Comparison of ENCODE assay signal across 17 cellular contexts in the genomic region with DNA sequence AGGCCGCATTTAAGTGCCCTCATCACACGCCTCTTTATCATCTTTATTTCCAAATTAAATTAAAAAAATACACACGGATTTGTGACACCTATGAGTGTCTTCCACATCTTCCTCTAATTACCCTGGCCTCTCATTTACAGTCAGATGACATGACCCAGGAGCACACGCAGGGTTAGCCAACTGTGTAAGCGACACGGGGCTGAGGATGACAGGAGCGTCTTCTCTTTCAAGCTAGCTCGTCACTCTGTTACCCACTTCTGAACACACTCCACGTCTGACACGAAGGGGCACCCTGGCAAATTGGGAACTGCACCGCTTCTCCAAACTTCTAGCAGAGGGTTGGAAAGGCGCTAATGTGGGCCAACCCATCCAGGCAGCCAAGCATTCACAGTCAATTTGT.
DNase-seq lines count a peak whose midpoint lies in the region; ATAC-seq, FAIRE-seq and TF ChIP-seq lines count a peak whose summit lies in the region.
"Had no signal": no experiment of that assay in that cellular context is flagged by ENCODE, and none has a peak within 500 bp of the region (broad histone marks: within the 10 kb centered on the region; RNA-seq: fewer than 3 reads in every experiment).

No MANE protein-coding gene starts in this region.

- intact Hi-C loops in K562 (cut with micrococcal nuclease), result no loop called here

- WGBS in K562 (ENCODE audit: insufficient coverage, low coverage, missing lambda C conversion rate), result under 1% methylated on average over 12 of the region's 12 CpGs

- H3K9me3 Mint-ChIP-seq in HFFc6 (no peaks in the 10 kb centered on the region), nephron progenitor cell (no peaks in the 10 kb centered on the region)
- H3K9me3 Mint-ChIP-seq in activated naive CD4-positive, alpha-beta T cell treated with anti-CD3 and anti-CD28 coated beads, Interleukin-2, amount 10 ng/mL, durations not matched to agents 7 days and 5 days, result peaks cover 23% of the 10 kb centered on the region
- H3K9me3 Mint-ChIP-seq in stimulated activated memory B cell treated with anti-CD40 and anti-IgM and Interleukin-4, amounts not matched to agents 10 μg/mL and 1 μg/mL and 100 μg/mL, for 72 hours, result no peaks in the 10 kb centered on the region
- H3K9me3 Mint-ChIP-seq: CD14-positive monocyte; CD8-positive, alpha-beta T cell; GM23338 had no signal

- no peak overlapping the region for H3K4me3 ChIP-seq in K562
- H3K4me3 ChIP-seq: A549, GM23338, HAP-1 had no signal

- no peaks in the 10 kb centered on the region for H3K9me3 ChIP-seq in K562 (replicated peaks; ENCODE audit: control insufficient read depth, insufficient read depth, low read depth, low read length)
- H3K9me3 ChIP-seq: A549, HAP-1 had no signal

- H3K36me3 Mint-ChIP-seq in HFFc6 (ENCODE audit: low read depth), result peaks cover 73% of the 10 kb centered on the region
- H3K36me3 Mint-ChIP-seq in nephron progenitor cell (ENCODE audit: low read depth), result peaks cover 81% of the 10 kb centered on the region
- peaks cover 19% of the 10 kb centered on the region for H3K36me3 Mint-ChIP-seq in activated naive CD4-positive, alpha-beta T cell treated with anti-CD3 and anti-CD28 coated beads, Interleukin-2, amount 10 ng/mL, durations not matched to agents 7 days and 5 days
- no peaks in the 10 kb centered on the region for H3K36me3 Mint-ChIP-seq in stimulated activated memory B cell treated with anti-CD40 and anti-IgM and Interleukin-4, amounts not matched to agents 10 μg/mL and 1 μg/mL and 100 μg/mL, for 72 hours
- H3K36me3 Mint-ChIP-seq: CD14-positive monocyte; CD8-positive, alpha-beta T cell had no signal

- no peaks in the 10 kb centered on the region for H4K20me1 ChIP-seq in K562 (replicated peaks; ENCODE audit: control insufficient read depth, insufficient read depth, low read length)

- no peak overlapping the region for H2AFZ ChIP-seq in K562 (ENCODE audit: low read depth, low read length)
- H2AFZ ChIP-seq: GM23338 had no signal

- TF ChIP-seq EP300 in K562 (IDR thresholded peaks at IDR 0.05; ENCODE audit: low read length), result no peak

- no peaks in the 10 kb centered on the region for H3K9me1 ChIP-seq in K562 (ENCODE audit: control insufficient read depth, insufficient read depth, low read length)

- no peak overlapping the region for H3K4me2 ChIP-seq in K562 (ENCODE audit: insufficient read depth, low read length)
- H3K4me2 ChIP-seq: A549, GM23338 had no signal

- ATAC-seq in K562, result peak; percentile 56
- ATAC-seq in stimulated activated memory B cell treated with anti-CD40 and anti-IgM and Interleukin-4, amounts not matched to agents 10 μg/mL and 1 μg/mL and 100 μg/mL, for 72 hours, result no peak
- ATAC-seq: A549; CD8-positive, alpha-beta T cell; GM23338; HepG2 had no signal

- FAIRE-seq in K562 (lab: Jason Lieb, UNC), result no peak
- FAIRE-seq: A549, GM12892, HepG2, HTR-8/SVneo had no signal

- no peaks in the 10 kb centered on the region for H3K36me3 ChIP-seq in K562 (ENCODE audit: control insufficient read depth, insufficient read depth, low read length)

- no peak overlapping the region for H3K9ac ChIP-seq in K562 (ENCODE audit: insufficient read depth in 1 of 2, low read depth in 2 of 2, low read length in 2 of 2)

- in situ Hi-C loops in K562 (cut with MboI), result no loop called here

- TF ChIP-seq POLR2A in K562 (conservative IDR thresholded peaks at IDR 0.05), result no peak

- H3K4me1 Mint-ChIP-seq in HFFc6 (ENCODE audit: low read depth), result peaks cover 78% of the 10 kb centered on the region
- peaks cover 8% of the 10 kb centered on the region for H3K4me1 Mint-ChIP-seq in nephron progenitor cell
- H3K4me1 Mint-ChIP-seq in activated naive CD4-positive, alpha-beta T cell treated with anti-CD3 and anti-CD28 coated beads, Interleukin-2, amount 10 ng/mL, durations not matched to agents 7 days and 5 days, result peaks cover 26% of the 10 kb centered on the region
- no peaks in the 10 kb centered on the region for H3K4me1 Mint-ChIP-seq in stimulated activated memory B cell treated with anti-CD40 and anti-IgM and Interleukin-4, amounts not matched to agents 10 μg/mL and 1 μg/mL and 100 μg/mL, for 72 hours
- H3K4me1 Mint-ChIP-seq: CD14-positive monocyte had no signal

- H3K27ac Mint-ChIP-seq in HFFc6 (peak overlapping the region; percentile 17; the same call in 1 of the 2 replicates), nephron progenitor cell (peak overlapping the region; percentile 16)
- H3K27ac Mint-ChIP-seq in activated naive CD4-positive, alpha-beta T cell treated with anti-CD3 and anti-CD28 coated beads, Interleukin-2, amount 10 ng/mL, durations not matched to agents 7 days and 5 days, result no peak overlapping the region
- no peak overlapping the region for H3K27ac Mint-ChIP-seq in stimulated activated memory B cell treated with anti-CD40 and anti-IgM and Interleukin-4, amounts not matched to agents 10 μg/mL and 1 μg/mL and 100 μg/mL, for 72 hours
- H3K27ac Mint-ChIP-seq: CD14-positive monocyte; CD8-positive, alpha-beta T cell; GM23338 had no signal

- no peaks in the 10 kb centered on the region for H3K4me1 ChIP-seq in K562 (replicated peaks in 1 of 2; ENCODE audit: control insufficient read depth in 2 of 2, insufficient read depth in 2 of 2, low read length in 2 of 2)
- H3K4me1 ChIP-seq: HAP-1 had no signal

- BruUV-seq in K562 (replicated peaks; lab: Mats Ljungman, UMichigan), result no TSS peak

- no peaks in the 10 kb centered on the region for H3K79me2 ChIP-seq in K562 (ENCODE audit: control insufficient read depth, insufficient read depth, low read length)

- no peak overlapping the region for H3K27ac ChIP-seq in K562 (ENCODE audit: extremely low read depth, low read depth, low read length)
- H3K27ac ChIP-seq: A549 had no signal

- peaks cover 4% of the 10 kb centered on the region for H3K27me3 Mint-ChIP-seq in HFFc6 (ENCODE audit: insufficient read depth)
- H3K27me3 Mint-ChIP-seq in nephron progenitor cell (ENCODE audit: low read depth, poor library complexity), result no peaks in the 10 kb centered on the region
- no peaks in the 10 kb centered on the region for H3K27me3 Mint-ChIP-seq in activated naive CD4-positive, alpha-beta T cell treated with anti-CD3 and anti-CD28 coated beads, Interleukin-2, amount 10 ng/mL, durations not matched to agents 7 days and 5 days
- H3K27me3 Mint-ChIP-seq in stimulated activated memory B cell treated with anti-CD40 and anti-IgM and Interleukin-4, amounts not matched to agents 10 μg/mL and 1 μg/mL and 100 μg/mL, for 72 hours, result no peaks in the 10 kb centered on the region

- TF ChIP-seq RAD21 in K562 (CRISPR knock-in tag; conservative IDR thresholded peaks at IDR 0.05 in 1 of 2, IDR thresholded peaks at IDR 0.05 in 1 of 2), result no peak

- peaks cover 20 to 21% of the 10 kb centered on the region in 2 experiments for H3K27me3 ChIP-seq in K562 (ENCODE audit: control insufficient read depth in 2 of 2, insufficient read depth in 2 of 2, low read length in 2 of 2)

- no peak for DNase-seq in HFFc6
- DNase-seq in K562 (ENCODE audit: extremely low read depth in 1 of 4, low spot score in 3 of 4), result no peak
- DNase-seq in nephron progenitor cell, result no peak
- no peak for DNase-seq in activated naive CD4-positive, alpha-beta T cell treated with anti-CD3 and anti-CD28 coated beads, Interleukin-2, amount 10 ng/mL, durations not matched to agents 7 days and 5 days
- DNase-seq in hypothalamus (lab: John Stamatoyannopoulos, UW), result no peak
- DNase-seq: CD8-positive, alpha-beta T cell; COR-L47; DND-41; GDM1 had no signal

- POLR2A ChIA-PET in K562 (lab: Yijun Ruan, JAX), result interaction anchor here (0.6 to 1.3 kb wide), 2 partner anchors 12 to 31 kb away, joined by 3 read pairs; no protein-coding TSS in a partner anchor

- H3K4me3 Mint-ChIP-seq in HFFc6 (no peak overlapping the region), nephron progenitor cell (no peak overlapping the region)
- no peak overlapping the region for H3K4me3 Mint-ChIP-seq in activated naive CD4-positive, alpha-beta T cell treated with anti-CD3 and anti-CD28 coated beads, Interleukin-2, amount 10 ng/mL, durations not matched to agents 7 days and 5 days
- no peak overlapping the region for H3K4me3 Mint-ChIP-seq in stimulated activated memory B cell treated with anti-CD40 and anti-IgM and Interleukin-4, amounts not matched to agents 10 μg/mL and 1 μg/mL and 100 μg/mL, for 72 hours
- H3K4me3 Mint-ChIP-seq: CD14-positive monocyte; CD8-positive, alpha-beta T cell; GM23338 had no signal

- no peak for TF ChIP-seq CTCF in HFFc6 (IDR thresholded peaks at IDR 0.05)
- TF ChIP-seq CTCF in K562 (IDR thresholded peaks at IDR 0.05 in 2 of 3, conservative IDR thresholded peaks at IDR 0.05 in 1 of 3; ENCODE audit: insufficient read depth in 2 of 3, low read depth in 1 of 3, low read length in 3 of 3), result no peak
- no peak for TF ChIP-seq CTCF in nephron progenitor cell (IDR thresholded peaks at IDR 0.05)

- CTCF ChIA-PET in K562 (lab: Yijun Ruan, JAX; ENCODE audit: low intra/inter-chr PET ratio), result no interaction called here
- CTCF ChIA-PET in activated naive CD4-positive, alpha-beta T cell treated with anti-CD3 and anti-CD28 coated beads, Interleukin-2, amount 10 ng/mL, durations not matched to agents 7 days and 5 days (lab: Charles Lee), result interaction anchor here (1.3 kb wide), 1 partner anchor 56 kb away, joined by 4 read pairs; no protein-coding TSS in a partner anchor

TF ChIP-seq in K562, 482 proteins besides CTCF, POLR2A, EP300 and RAD21 (continues in another document):
- TF ChIP-seq SMAD4 (CRISPR knock-in tag; conservative IDR thresholded peaks at IDR 0.05) (no peak), ZBED1 (IDR thresholded peaks at IDR 0.05) (no peak), ADNP (tag; IDR thresholded peaks at IDR 0.05) (no peak), SMARCA5 (IDR thresholded peaks at IDR 0.05) (no peak)
- TF ChIP-seq, protein P1, sequence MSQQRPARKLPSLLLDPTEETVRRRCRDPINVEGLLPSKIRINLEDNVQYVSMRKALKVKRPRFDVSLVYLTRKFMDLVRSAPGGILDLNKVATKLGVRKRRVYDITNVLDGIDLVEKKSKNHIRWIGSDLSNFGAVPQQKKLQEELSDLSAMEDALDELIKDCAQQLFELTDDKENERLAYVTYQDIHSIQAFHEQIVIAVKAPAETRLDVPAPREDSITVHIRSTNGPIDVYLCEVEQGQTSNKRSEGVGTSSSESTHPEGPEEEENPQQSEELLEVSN (IDR thresholded peaks at IDR 0.05; ENCODE audit: borderline replicate concordance in 1 of 2, extremely low read depth in 1 of 2, insufficient read depth in 1 of 2, insufficient read length in 1 of 2, low read depth in 1 of 2, low read length in 1 of 2, poor library complexity in 1 of 2, severe bottlenecking in 1 of 2), result no peak
- TF ChIP-seq, protein P2, sequence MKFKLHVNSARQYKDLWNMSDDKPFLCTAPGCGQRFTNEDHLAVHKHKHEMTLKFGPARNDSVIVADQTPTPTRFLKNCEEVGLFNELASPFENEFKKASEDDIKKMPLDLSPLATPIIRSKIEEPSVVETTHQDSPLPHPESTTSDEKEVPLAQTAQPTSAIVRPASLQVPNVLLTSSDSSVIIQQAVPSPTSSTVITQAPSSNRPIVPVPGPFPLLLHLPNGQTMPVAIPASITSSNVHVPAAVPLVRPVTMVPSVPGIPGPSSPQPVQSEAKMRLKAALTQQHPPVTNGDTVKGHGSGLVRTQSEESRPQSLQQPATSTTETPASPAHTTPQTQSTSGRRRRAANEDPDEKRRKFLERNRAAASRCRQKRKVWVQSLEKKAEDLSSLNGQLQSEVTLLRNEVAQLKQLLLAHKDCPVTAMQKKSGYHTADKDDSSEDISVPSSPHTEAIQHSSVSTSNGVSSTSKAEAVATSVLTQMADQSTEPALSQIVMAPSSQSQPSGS (CRISPR knock-in tag; IDR thresholded peaks at IDR 0.05), result no peak

Comparison
In these comparisons a context has a peak if more than half of its experiments do, and no peak if none do; other contexts are left out.
1. H3K27ac Mint-ChIP-seq: peak in HFFc6 (single experiment) and nephron progenitor cell (single experiment); none in activated naive CD4-positive, alpha-beta T cell treated with anti-CD3 and anti-CD28 coated beads, Interleukin-2, amount 10 ng/mL, durations not matched to agents 7 days and 5 days (single experiment) and stimulated activated memory B cell treated with anti-CD40 and anti-IgM and Interleukin-4, amounts not matched to agents 10 μg/mL and 1 μg/mL and 100 μg/mL, for 72 hours (single experiment).